ENCODE assay signal across 8 cellular contexts in genomic region chr14:73713206-73713803, GRCh38. TPM values are rescaled to one million over a fixed set of nuclear protein-coding genes. Genes with fewer than 3 reads are reported as not detected.
DNase-seq lines count a peak whose midpoint lies in the region; ATAC-seq and TF ChIP-seq lines count a peak whose summit lies in the region.

No MANE protein-coding gene starts in this region.

- peak overlapping the region; percentile 42 for H2AFZ ChIP-seq in neural cell (ENCODE audit: low read depth, low read length)

- H3F3A ChIP-seq in neural cell (ENCODE audit: insufficient read depth, low read length, poor library complexity, severe bottlenecking): no peaks in the 10 kb centered on the region

- no peaks in the 10 kb centered on the region for H3K4me1 ChIP-seq in effector memory CD4-positive, alpha-beta T cell (ENCODE audit: control insufficient read depth, insufficient read depth, low read length, poor library complexity, severe bottlenecking)

- peak overlapping the region; percentile 99 for H3K9ac ChIP-seq in neural cell (ENCODE audit: low read length)

- H3K27me3 ChIP-seq in effector memory CD4-positive, alpha-beta T cell (replicated peaks; ENCODE audit: control insufficient read depth, insufficient read depth, low read length, poor library complexity, severe bottlenecking): no peaks in the 10 kb centered on the region
- no peaks in the 10 kb centered on the region for H3K27me3 ChIP-seq in neural cell (ENCODE audit: insufficient read depth, low read depth, low read length)

- DNase-seq in NCI-H345 treated with DMSO at 0.1 percent for 48 hours (lab: John Stamatoyannopoulos, UW; ENCODE audit: unreplicated experiment) (peak; percentile 49), G401 (ENCODE audit: low spot score) (no peak), DMS114 treated with DMSO at 0.1 percent for 48 hours (lab: John Stamatoyannopoulos, UW; ENCODE audit: unreplicated experiment) (no peak)
- no peak for DNase-seq in effector memory CD4-positive, alpha-beta T cell

- TF ChIP-seq EP300 in neural cell (conservative IDR thresholded peaks at IDR 0.05; ENCODE audit: poor library complexity, severe bottlenecking): no peak

- peaks cover 72% of the 10 kb centered on the region for H3K79me2 ChIP-seq in neural cell (replicated peaks; ENCODE audit: insufficient read depth, low read length)

- no peak for TF ChIP-seq RAD21 in neural cell (conservative IDR thresholded peaks at IDR 0.05)

- H3K9me2 ChIP-seq in neural cell (ENCODE audit: insufficient read depth, low read length): no peaks in the 10 kb centered on the region

- no peaks in the 10 kb centered on the region for H3K9me3 ChIP-seq in effector memory CD4-positive, alpha-beta T cell (ENCODE audit: control insufficient read depth, low read length)
- no peaks in the 10 kb centered on the region for H3K9me3 ChIP-seq in neural cell (ENCODE audit: low read length)

- ATAC-seq in GM18519 (IDR thresholded peaks at IDR 0.05; ENCODE audit: low FRiP score, unreplicated experiment) (peak; percentile 4), GM21526 (IDR thresholded peaks at IDR 0.05; ENCODE audit: low FRiP score, unreplicated experiment) (no peak), GM21360 (IDR thresholded peaks at IDR 0.05; ENCODE audit: unreplicated experiment) (no peak)

- H3K27ac ChIP-seq in effector memory CD4-positive, alpha-beta T cell (ENCODE audit: insufficient read depth, low read length, poor library complexity, severe bottlenecking): peak overlapping the region; percentile 87
- peak overlapping the region; percentile 98 for H3K27ac ChIP-seq in neural cell (ENCODE audit: low read length)

- H3K36me3 ChIP-seq in effector memory CD4-positive, alpha-beta T cell (ENCODE audit: control insufficient read depth, insufficient read depth, low read length): peaks cover 21% of the 10 kb centered on the region
- H3K36me3 ChIP-seq in neural cell (ENCODE audit: insufficient read depth, low read length): no peaks in the 10 kb centered on the region

- TF ChIP-seq CTCF in neural cell (IDR thresholded peaks at IDR 0.05; ENCODE audit: poor library complexity, severe bottlenecking): no peak

- peak overlapping the region; percentile 77 for H3K4me3 ChIP-seq in effector memory CD4-positive, alpha-beta T cell (ENCODE audit: insufficient read depth, low read depth, low read length, poor library complexity, severe bottlenecking)
- H3K4me3 ChIP-seq in neural cell (ENCODE audit: low read length): peak overlapping the region; percentile 78

- H4K20me1 ChIP-seq in neural cell (ENCODE audit: insufficient read depth): peaks cover 10% of the 10 kb centered on the region

- in situ Hi-C loops in G401 (cut with HindIII; ENCODE audit: low sequenced_read_pairs): no loop called here

- peak overlapping the region; percentile 94 for H3K4me2 ChIP-seq in neural cell (ENCODE audit: low read length)

TF ChIP-seq in neural cell, 6 proteins besides CTCF, POLR2A, EP300 and RAD21:
- TF ChIP-seq MXI1 (conservative IDR thresholded peaks at IDR 0.05; ENCODE audit: poor library complexity, severe bottlenecking): no peak
- TF ChIP-seq, protein P1, sequence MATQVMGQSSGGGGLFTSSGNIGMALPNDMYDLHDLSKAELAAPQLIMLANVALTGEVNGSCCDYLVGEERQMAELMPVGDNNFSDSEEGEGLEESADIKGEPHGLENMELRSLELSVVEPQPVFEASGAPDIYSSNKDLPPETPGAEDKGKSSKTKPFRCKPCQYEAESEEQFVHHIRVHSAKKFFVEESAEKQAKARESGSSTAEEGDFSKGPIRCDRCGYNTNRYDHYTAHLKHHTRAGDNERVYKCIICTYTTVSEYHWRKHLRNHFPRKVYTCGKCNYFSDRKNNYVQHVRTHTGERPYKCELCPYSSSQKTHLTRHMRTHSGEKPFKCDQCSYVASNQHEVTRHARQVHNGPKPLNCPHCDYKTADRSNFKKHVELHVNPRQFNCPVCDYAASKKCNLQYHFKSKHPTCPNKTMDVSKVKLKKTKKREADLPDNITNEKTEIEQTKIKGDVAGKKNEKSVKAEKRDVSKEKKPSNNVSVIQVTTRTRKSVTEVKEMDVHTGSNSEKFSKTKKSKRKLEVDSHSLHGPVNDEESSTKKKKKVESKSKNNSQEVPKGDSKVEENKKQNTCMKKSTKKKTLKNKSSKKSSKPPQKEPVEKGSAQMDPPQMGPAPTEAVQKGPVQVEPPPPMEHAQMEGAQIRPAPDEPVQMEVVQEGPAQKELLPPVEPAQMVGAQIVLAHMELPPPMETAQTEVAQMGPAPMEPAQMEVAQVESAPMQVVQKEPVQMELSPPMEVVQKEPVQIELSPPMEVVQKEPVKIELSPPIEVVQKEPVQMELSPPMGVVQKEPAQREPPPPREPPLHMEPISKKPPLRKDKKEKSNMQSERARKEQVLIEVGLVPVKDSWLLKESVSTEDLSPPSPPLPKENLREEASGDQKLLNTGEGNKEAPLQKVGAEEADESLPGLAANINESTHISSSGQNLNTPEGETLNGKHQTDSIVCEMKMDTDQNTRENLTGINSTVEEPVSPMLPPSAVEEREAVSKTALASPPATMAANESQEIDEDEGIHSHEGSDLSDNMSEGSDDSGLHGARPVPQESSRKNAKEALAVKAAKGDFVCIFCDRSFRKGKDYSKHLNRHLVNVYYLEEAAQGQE (IDR thresholded peaks at IDR 0.05; ENCODE audit: borderline replicate concordance): peak; percentile 42
- no peak for TF ChIP-seq POLR2AphosphoS5 (IDR thresholded peaks at IDR 0.05)
- no peak for TF ChIP-seq TAF1 (IDR thresholded peaks at IDR 0.05; ENCODE audit: low read depth)

RNA-seq across cellular contexts. Expression of gene PNMA1, which starts 0.9 kb away (rescaled TPM):
- polyA plus RNA-seq in neural cell: 191 and 205 TPM in 2 replicates
- polyA minus RNA-seq in neural cell: 189 and 190 TPM in 2 replicates
- 65.8 and 80.4 TPM in 2 replicates for total RNA-seq in G401 (2014; rRNA removed; shearing (Covaris generic))
